ENCODE assay signal across 8 cellular contexts in the genomic region with DNA sequence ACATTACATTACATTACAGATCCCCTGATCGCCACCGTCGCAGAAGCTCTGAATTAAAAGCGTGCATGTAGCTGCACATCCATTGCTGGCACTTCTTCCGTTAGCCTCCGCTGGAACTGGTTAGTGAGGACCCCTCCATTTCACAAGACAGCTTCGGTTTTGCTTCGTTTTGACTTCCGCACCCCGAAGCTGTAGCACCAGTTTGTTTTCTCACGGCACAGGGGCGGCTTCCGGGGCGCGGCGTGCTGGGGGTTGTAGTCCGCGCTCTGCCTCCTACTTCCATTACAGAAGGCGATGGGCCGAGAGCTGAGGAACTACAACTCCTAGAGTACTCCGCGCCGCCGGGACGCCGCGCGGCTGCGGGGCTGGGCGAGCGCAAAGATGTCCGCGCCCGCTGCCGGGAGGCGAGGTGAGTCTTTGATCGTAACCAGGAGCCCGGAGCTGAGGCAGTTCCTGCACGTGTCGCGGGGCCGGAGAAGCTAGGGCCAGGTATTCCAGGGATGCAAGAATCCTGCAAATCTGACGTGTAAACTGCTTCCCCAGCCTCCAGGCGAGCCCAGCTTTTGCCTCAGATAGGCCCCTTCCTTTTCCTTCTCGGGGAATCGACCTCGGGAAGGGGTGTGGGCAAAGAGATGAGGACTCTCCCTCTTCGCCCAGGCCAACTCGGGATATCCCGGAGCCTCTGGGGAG. TPM values are rescaled to one million over a fixed set of nuclear protein-coding genes. Genes with fewer than 3 reads are reported as not detected.
DNase-seq lines count a peak whose midpoint lies in the region; ATAC-seq and TF ChIP-seq lines count a peak whose summit lies in the region.

TSS of gene PEX26 (plus strand) at position 352 of the 690 bp plus-strand sequence. CDS start 387 bp downstream, outside the sequence.

- peak within 1 kb of the TSS; percentile 81 for H3K4me3 ChIP-seq in HUES64 (ENCODE audit: low read length)
- peak within 1 kb of the TSS; percentile 87 for H3K4me3 ChIP-seq in OCI-LY7 (ENCODE audit: low read depth, low read length, poor library complexity, severe bottlenecking)
- peak within 1 kb of the TSS; percentile 87 for H3K4me3 ChIP-seq in mononuclear cell (ENCODE audit: low read length)

- H3K4me1 Mint-ChIP-seq in Calu3 (ENCODE audit: low read depth, unreplicated experiment) = peaks cover 40% of the 10 kb centered on the region

- no peaks in the 10 kb centered on the region for H3K9me2 ChIP-seq in OCI-LY7 (ENCODE audit: insufficient read depth, low read length)

- H3K27ac Mint-ChIP-seq in Calu3 (ENCODE audit: unreplicated experiment) = peak within 1 kb of the TSS; percentile 92

- no peaks in the 10 kb centered on the region for H3K27me3 ChIP-seq in HUES64 (ENCODE audit: insufficient read depth, low read length)
- no peaks in the 10 kb centered on the region for H3K27me3 ChIP-seq in mononuclear cell (ENCODE audit: insufficient read depth, low read length)

- no peaks in the 10 kb centered on the region for H3K27me3 Mint-ChIP-seq in Calu3 (ENCODE audit: unreplicated experiment)

- H3K9me3 ChIP-seq in HUES64 (ENCODE audit: insufficient read depth, low read depth, low read length) (no peaks in the 10 kb centered on the region), OCI-LY7 (ENCODE audit: low read length) (no peaks in the 10 kb centered on the region), mononuclear cell (ENCODE audit: low read depth, low read length) (no peaks in the 10 kb centered on the region)

- TF ChIP-seq CTCF in Calu3 (IDR thresholded peaks at IDR 0.05; ENCODE audit: unreplicated experiment) (no peak), OCI-LY7 (conservative IDR thresholded peaks at IDR 0.05; ENCODE audit: low read length) (no peak)

- H3K36me3 Mint-ChIP-seq in Calu3 (ENCODE audit: insufficient read depth, unreplicated experiment) = peaks cover 56% of the 10 kb centered on the region

- peak within 1 kb of the TSS; percentile 85 for H3K4me2 ChIP-seq in OCI-LY7 (ENCODE audit: low read length)

- intact Hi-C loops in Calu3 (cut with micrococcal nuclease; ENCODE audit: unreplicated experiment) = loop anchor here (2.0 to 10.0 kb wide), 4 partner anchors 45 to 183 kb away; no protein-coding TSS in a partner anchor
- intact Hi-C loops in OCI-LY7 (cut with micrococcal nuclease; ENCODE audit: unreplicated experiment) = loop anchor here (2.0 to 5.0 kb wide), 5 partner anchors 53 to 1370 kb away; partner anchors contain the start of genes BCL2L13, C22orf39 and MICAL3

- H3K27ac ChIP-seq in HUES64 (ENCODE audit: low read depth, low read length) (peak within 1 kb of the TSS; percentile 60), OCI-LY7 (ENCODE audit: low read depth, low read length, poor library complexity, severe bottlenecking) (peak within 1 kb of the TSS; percentile 76)

- peaks cover 2% of the 10 kb centered on the region for H3K9me3 Mint-ChIP-seq in Calu3 (ENCODE audit: low read depth, unreplicated experiment)

- peak within 1 kb of the TSS; percentile 87 for H3K9ac ChIP-seq in HUES64 (ENCODE audit: low read depth, low read length)

- no TSS peak for BruUV-seq in Calu3 (replicated peaks; lab: Mats Ljungman, UMichigan)
- BruUV-seq in OCI-LY7 (replicated peaks; lab: Mats Ljungman, UMichigan) = no TSS peak

- peaks cover 76% of the 10 kb centered on the region for H3K79me2 ChIP-seq in OCI-LY7 (ENCODE audit: insufficient read depth, low read depth, low read length)

- under 1% methylated on average over 50 of the region's 50 CpGs for WGBS in HUES64

- peaks cover 37% of the 10 kb centered on the region for H3K36me3 ChIP-seq in HUES64 (ENCODE audit: insufficient read depth, low read length)
- H3K36me3 ChIP-seq in OCI-LY7 (ENCODE audit: insufficient read depth, low read length) = peaks cover 39% of the 10 kb centered on the region

- H3K4me1 ChIP-seq in HUES64 (ENCODE audit: insufficient read depth, low read length) = peaks cover 4% of the 10 kb centered on the region; the same call in 1 of the 2 replicates
- peaks cover 56% of the 10 kb centered on the region for H3K4me1 ChIP-seq in OCI-LY7 (ENCODE audit: insufficient read depth, low read length, poor library complexity, severe bottlenecking)
- peaks cover 32% of the 10 kb centered on the region for H3K4me1 ChIP-seq in mononuclear cell (ENCODE audit: insufficient read depth, low read length)

- peak; percentile 95 for DNase-seq in Calu3
- DNase-seq in OCI-LY7 (ENCODE audit: low spot score) = peak; percentile 97
- peak; percentile 94 for DNase-seq in activated T-cell treated with anti-CD3 and anti-CD28 coated beads for 24 hours (ENCODE audit: low read depth)
- DNase-seq in epidermal melanocyte (ENCODE audit: insufficient read length, low spot score) = peak; percentile 97
- peak; percentile 83 to 88 for DNase-seq in stimulated activated CD8-positive, alpha-beta memory T cell treated with anti-CD3 and anti-CD28 coated beads, Interleukin-4, amount 100 ng/mL, for 1 hour (ENCODE audit: low read depth in 2 of 2, low spot score in 1 of 2)

- ATAC-seq in GM21423 (IDR thresholded peaks at IDR 0.05; ENCODE audit: unreplicated experiment) = peak; percentile 91

- H4K20me1 ChIP-seq in OCI-LY7 (ENCODE audit: insufficient read depth, low read length) = no peaks in the 10 kb centered on the region

- POLR2A ChIA-PET in OCI-LY7 (lab: Charles Lee) = interaction anchor here (0.5 to 2.4 kb wide), 13 partner anchors 9 to 252 kb away, joined by 3 to 12 read pairs (median 3); no protein-coding TSS in a partner anchor

- H2AFZ ChIP-seq in OCI-LY7 (ENCODE audit: low read length) = peak within 1 kb of the TSS; percentile 42; the same call in 1 of the 2 replicates

- CTCF ChIA-PET in Calu3 (lab: Charles Lee) = interaction anchor here (0.6 to 3.1 kb wide), 10 partner anchors 10 to 292 kb away, joined by 3 to 44 read pairs (median 4); partner anchors contain the start of genes MICAL3 and USP18
- CTCF ChIA-PET in OCI-LY7 (lab: Charles Lee; ENCODE audit: unreplicated experiment) = no interaction called here

- H3K4me3 Mint-ChIP-seq in Calu3 (ENCODE audit: low read depth, unreplicated experiment) = peak within 1 kb of the TSS; percentile 98

RNA-seq across cellular contexts. Expression of gene PEX26, which starts in this region (rescaled TPM):
- total RNA-seq in Calu3 (2022) (46.1 and 47.0 TPM in 2 replicates), OCI-LY7 (2022) (37.8 and 43.5 TPM in 2 replicates), mononuclear cell (15.5 TPM)
- polyA plus RNA-seq in HUES64 (2013, experiment 1 of 2) = 26.7 TPM
- polyA plus RNA-seq in HUES64 (2013, experiment 2 of 2) = 25.0 TPM
- total RNA-seq in OCI-LY7 (2014; rRNA removed; shearing (Covaris generic)) = 17.6 and 22.4 TPM in 2 replicates

Comparison
In these comparisons a context has a peak if more than half of its experiments do, and no peak if none do; other contexts are left out.
1. Peak in every context shown above with its lines: DNase-seq, ATAC-seq, H3K4me3 ChIP-seq and H3K27ac ChIP-seq.